ENCODE assay signal across 1 cellular context in genomic region chr4:151294833-151295496, GRCh38.
TF ChIP-seq lines count a peak whose summit lies in the region.

No MANE protein-coding gene starts in this region.

TF ChIP-seq in WTC11, 78 proteins besides CTCF, POLR2A, EP300 and RAD21:
- TF ChIP-seq CBFB (CRISPR knock-in tag; IDR thresholded peaks at IDR 0.05; ENCODE audit: low read depth) = no peak
- TF ChIP-seq ZMAT4 (CRISPR knock-in tag; IDR thresholded peaks at IDR 0.05) = no peak
- TF ChIP-seq TEAD4 (CRISPR knock-in tag; IDR thresholded peaks at IDR 0.05) = no peak
- no peak for TF ChIP-seq CDX4 (CRISPR knock-in tag; IDR thresholded peaks at IDR 0.05; ENCODE audit: borderline replicate concordance)
- TF ChIP-seq FOXJ3 (CRISPR knock-in tag; IDR thresholded peaks at IDR 0.05; ENCODE audit: borderline replicate concordance) = no peak
- TF ChIP-seq ARID4B (CRISPR knock-in tag; IDR thresholded peaks at IDR 0.05; ENCODE audit: borderline replicate concordance) = no peak
- TF ChIP-seq SMAD3 (CRISPR knock-in tag; IDR thresholded peaks at IDR 0.05; ENCODE audit: borderline replicate concordance) = no peak
